ENCODE assay signal across 23 cellular contexts in genomic region chr19:43430976-43431375, GRCh38. TPM values are rescaled to one million over a fixed set of nuclear protein-coding genes. Genes with fewer than 3 reads are reported as not detected.
"Had no signal": no experiment of that assay in that cellular context is flagged by ENCODE, and none has a peak within 500 bp of the region (broad histone marks: within the 10 kb centered on the region; RNA-seq: fewer than 3 reads in every experiment).

No MANE protein-coding gene starts in this region.

- H3K27ac ChIP-seq: adrenal gland, RWPE1, SJSA1 had no signal

- H3K4me1 ChIP-seq: adrenal gland had no signal

- H3K36me3 ChIP-seq: adrenal gland, breast epithelium, Peyer's patch, SJSA1 had no signal

- H3K27ac Mint-ChIP-seq: activated B cell treated with CpG ODN at 0.5 μM for 24 hours; activated CD8-positive, alpha-beta T cell treated with anti-CD3 and anti-CD28 coated beads, Interleukin-2, amount 10 ng/mL, durations not matched to agents 7 days and 5 days; activated naive CD8-positive, alpha-beta T cell treated with anti-CD3 and anti-CD28 coated beads, Interleukin-2, amount 10 ng/mL, durations not matched to agents 7 days and 5 days had no signal

- H3K4me3 ChIP-seq: adrenal gland, breast epithelium, Peyer's patch, SJSA1 had no signal

- H3K9me3 Mint-ChIP-seq: activated B cell treated with CpG ODN at 0.5 μM for 24 hours; activated naive CD8-positive, alpha-beta T cell treated with anti-CD3 and anti-CD28 coated beads, Interleukin-2, amount 10 ng/mL, durations not matched to agents 7 days and 5 days had no signal

- H3K27me3 Mint-ChIP-seq: activated B cell treated with CpG ODN at 0.5 μM for 24 hours had no signal

- H3K4me3 Mint-ChIP-seq: activated B cell treated with CpG ODN at 0.5 μM for 24 hours; activated CD8-positive, alpha-beta T cell treated with anti-CD3 and anti-CD28 coated beads, Interleukin-2, amount 10 ng/mL, durations not matched to agents 7 days and 5 days; activated naive CD8-positive, alpha-beta T cell treated with anti-CD3 and anti-CD28 coated beads, Interleukin-2, amount 10 ng/mL, durations not matched to agents 7 days and 5 days had no signal

- H3K36me3 Mint-ChIP-seq: activated naive CD8-positive, alpha-beta T cell treated with anti-CD3 and anti-CD28 coated beads, Interleukin-2, amount 10 ng/mL, durations not matched to agents 7 days and 5 days had no signal

- ATAC-seq: activated CD8-positive, alpha-beta T cell treated with anti-CD3 and anti-CD28 coated beads, Interleukin-2, amount 10 ng/mL, durations not matched to agents 7 days and 5 days; SK-N-SH treated with all-trans-retinoic acid at 6 μM for 48 hours had no signal

- H3K9me3 ChIP-seq: adrenal gland, breast epithelium, Peyer's patch, SJSA1 had no signal

- H3K27me3 ChIP-seq: adrenal gland, breast epithelium, Peyer's patch, SJSA1 had no signal

- DNase-seq: activated B cell treated with CpG ODN at 0.5 μM for 24 hours; activated CD4-positive, alpha-beta T cell treated with anti-CD3 and anti-CD28 coated beads for 1 hour; activated CD8-positive, alpha-beta memory T cell treated with anti-CD3 and anti-CD28 coated beads, Interleukin-2, amount 50 U/mL, for 48 hours; activated CD8-positive, alpha-beta T cell treated with anti-CD3 and anti-CD28 coated beads, Interleukin-2, amount 10 ng/mL, durations not matched to agents 7 days and 5 days; activated naive CD8-positive, alpha-beta T cell treated with anti-CD3 and anti-CD28 coated beads, Interleukin-2, amount 10 ng/mL, durations not matched to agents 7 days and 5 days; adrenal gland; anterior cingulate cortex; central memory CD4-positive, alpha-beta T cell; Karpas-422; NCI-H1105 treated with DMSO at 0.1 percent for 48 hours; NCI-H1436 treated with DMSO at 0.1 percent for 48 hours; NCI-H187; NCI-H2081; NCI-H510A treated with DMSO at 0.1 percent for 48 hours; Peyer's patch; Right ventricle myocardium superior; SW 1271 had no signal

RNA-seq across cellular contexts. Expression of gene TEX101, which starts 16.3 kb away (rescaled TPM):
- total RNA-seq: activated B cell treated with CpG ODN at 0.5 μM for 24 hours; activated CD8-positive, alpha-beta T cell treated with anti-CD3 and anti-CD28 coated beads, Interleukin-2, amount 10 ng/mL, durations not matched to agents 7 days and 5 days; activated naive CD8-positive, alpha-beta T cell treated with anti-CD3 and anti-CD28 coated beads, Interleukin-2, amount 10 ng/mL, durations not matched to agents 7 days and 5 days; adrenal gland; breast epithelium; chondrocyte; Peyer's patch; Right ventricle myocardium superior; SJSA1; T-helper 1 cell treated with Interleukin-12 subunit alpha and Interleukin-12 subunit beta and Interleukin-4 antibody, amounts not matched to agents 30 ng/mL and 1 ng/mL, for 36 hours had no signal
- polyA plus RNA-seq: adrenal gland had no signal

RNA-seq across cellular contexts. Expression of gene LYPD3, which starts 34.4 kb away (rescaled TPM):
- total RNA-seq: activated B cell treated with CpG ODN at 0.5 μM for 24 hours had no signal
